In genomic region chr16:27232875-27233605, GRCh38 we compare ENCODE assay signal across 13 cellular contexts. TPM values are rescaled to one million over a fixed set of nuclear protein-coding genes. Genes with fewer than 3 reads are reported as not detected.
DNase-seq lines count a peak whose midpoint lies in the region; ATAC-seq and TF ChIP-seq lines count a peak whose summit lies in the region.
"Had no signal": no experiment of that assay in that cellular context is flagged by ENCODE, and none has a peak within 500 bp of the region (broad histone marks: within the 10 kb centered on the region; RNA-seq: fewer than 3 reads in every experiment).

No MANE protein-coding gene starts in this region.

- H3K4me1 ChIP-seq in BLaER1 treated with 17β-estradiol and CSF1 and Interleukin-3, amounts not matched to agents 10 nM and 100 nM = peaks cover 93 to 100% (median 100%) of the 10 kb centered on the region in 10 experiments
- H3K4me1 ChIP-seq in DND-41 (ENCODE audit: insufficient read depth, low read length) = peaks cover 63% of the 10 kb centered on the region

- no peak for TF ChIP-seq CTCF in DND-41 (IDR thresholded peaks at IDR 0.05; ENCODE audit: borderline replicate concordance, extremely low read depth, low read length, poor library complexity, severe bottlenecking)
- TF ChIP-seq CTCF in mesothelial cell of epicardium (IDR thresholded peaks at IDR 0.05; ENCODE audit: unreplicated experiment) = no peak
- no peak for TF ChIP-seq CTCF in GM13976 (IDR thresholded peaks at IDR 0.05; ENCODE audit: borderline replicate concordance, control extremely low read depth, extremely low read depth, insufficient read depth, missing control alignments)

- no peaks in the 10 kb centered on the region for H3K9me3 Mint-ChIP-seq in activated CD8-positive, alpha-beta T cell treated with anti-CD3 and anti-CD28 coated beads, Interleukin-2, amount 10 ng/mL, durations not matched to agents 7 days and 5 days (ENCODE audit: insufficient read depth)
- no peaks in the 10 kb centered on the region for H3K9me3 Mint-ChIP-seq in mesothelial cell of epicardium
- H3K9me3 Mint-ChIP-seq: nephron progenitor cell had no signal

- peak overlapping the region in 8 of 11 experiments; percentile 4 to 75 (median 64); a peak in 14 of 22 replicates for H3K9ac ChIP-seq in BLaER1 treated with 17β-estradiol and CSF1 and Interleukin-3, amounts not matched to agents 10 nM and 100 nM
- peak overlapping the region; percentile 25; the same call in 1 of the 2 replicates for H3K9ac ChIP-seq in DND-41 (ENCODE audit: low read depth, low read length)

- H3K4me3 ChIP-seq in BLaER1 treated with 17β-estradiol and CSF1 and Interleukin-3, amounts not matched to agents 10 nM and 100 nM = peak overlapping the region in 3 of 10 experiments; percentile 21 to 41 (median 26); a peak in 2 of 20 replicates
- no peak overlapping the region for H3K4me3 ChIP-seq in DND-41 (ENCODE audit: low read depth in 1 of 2, low read length in 2 of 2)
- H3K4me3 ChIP-seq: thoracic aorta had no signal

- peaks cover 0 to 7% (median 0%) of the 10 kb centered on the region in 11 experiments; a peak in 2 of 22 replicates for H3K36me3 ChIP-seq in BLaER1 treated with 17β-estradiol and CSF1 and Interleukin-3, amounts not matched to agents 10 nM and 100 nM
- H3K36me3 ChIP-seq in DND-41 (ENCODE audit: insufficient read depth, low read length) = peaks cover 59% of the 10 kb centered on the region

- peaks cover 0 to 14% (median 0%) of the 10 kb centered on the region in 11 experiments; a peak in 2 of 22 replicates for H4K20me1 ChIP-seq in BLaER1 treated with 17β-estradiol and CSF1 and Interleukin-3, amounts not matched to agents 10 nM and 100 nM
- H4K20me1 ChIP-seq in DND-41 (ENCODE audit: insufficient read depth, low read length) = no peaks in the 10 kb centered on the region

- H2AFZ ChIP-seq in DND-41 (ENCODE audit: low read depth, low read length) = no peak overlapping the region

- in situ Hi-C loops in GM13976 (cut with MboI; ENCODE audit: low sequenced_read_pairs, unreplicated experiment) = loop anchor here (10.0 kb wide), 2 partner anchors 132 to 222 kb away; no protein-coding TSS in a partner anchor

- peaks cover 92% of the 10 kb centered on the region for H3K4me1 Mint-ChIP-seq in activated CD8-positive, alpha-beta T cell treated with anti-CD3 and anti-CD28 coated beads, Interleukin-2, amount 10 ng/mL, durations not matched to agents 7 days and 5 days (ENCODE audit: low read depth)
- peaks cover 37% of the 10 kb centered on the region for H3K4me1 Mint-ChIP-seq in mesothelial cell of epicardium

- no peak for DNase-seq in DND-41
- DNase-seq in activated CD8-positive, alpha-beta T cell treated with anti-CD3 and anti-CD28 coated beads, Interleukin-2, amount 10 ng/mL, durations not matched to agents 7 days and 5 days = no peak
- no peak for DNase-seq in mesothelial cell of epicardium (ENCODE audit: low spot score in 2 of 2, unreplicated experiment in 2 of 2)
- no peak for DNase-seq in A172 (ENCODE audit: low spot score)
- DNase-seq in GM13976 (ENCODE audit: low spot score) = no peak
- DNase-seq: NCI-H1417 treated with DMSO at 0.1 percent for 48 hours, NCI-H510A, nephron progenitor cell had no signal

- no peaks in the 10 kb centered on the region for H3K9me3 ChIP-seq in BLaER1 treated with 17β-estradiol and CSF1 and Interleukin-3, amounts not matched to agents 10 nM and 100 nM (replicated peaks in 1 of 11)
- no peaks in the 10 kb centered on the region for H3K9me3 ChIP-seq in DND-41 (ENCODE audit: insufficient read depth, low read length, severe bottlenecking)
- H3K9me3 ChIP-seq: thoracic aorta had no signal

- H3K36me3 Mint-ChIP-seq in activated CD8-positive, alpha-beta T cell treated with anti-CD3 and anti-CD28 coated beads, Interleukin-2, amount 10 ng/mL, durations not matched to agents 7 days and 5 days (ENCODE audit: low read depth) = peaks cover 55% of the 10 kb centered on the region
- no peaks in the 10 kb centered on the region for H3K36me3 Mint-ChIP-seq in mesothelial cell of epicardium

- peak overlapping the region; percentile 76 to 94 (median 92) for H3K4me2 ChIP-seq in BLaER1 treated with 17β-estradiol and CSF1 and Interleukin-3, amounts not matched to agents 10 nM and 100 nM
- no peak overlapping the region for H3K4me2 ChIP-seq in DND-41 (ENCODE audit: insufficient read depth, low read length)

- peak overlapping the region; percentile 99 for H3K27ac Mint-ChIP-seq in activated CD8-positive, alpha-beta T cell treated with anti-CD3 and anti-CD28 coated beads, Interleukin-2, amount 10 ng/mL, durations not matched to agents 7 days and 5 days
- peak overlapping the region; percentile 56 for H3K27ac Mint-ChIP-seq in mesothelial cell of epicardium

- ATAC-seq in DND-41 (ENCODE audit: insufficient read depth, low read depth) (no peak), GM21390 (IDR thresholded peaks at IDR 0.05; ENCODE audit: unreplicated experiment) (no peak), GM21576 (IDR thresholded peaks at IDR 0.05; ENCODE audit: unreplicated experiment) (no peak)
- ATAC-seq in activated CD8-positive, alpha-beta T cell treated with anti-CD3 and anti-CD28 coated beads, Interleukin-2, amount 10 ng/mL, durations not matched to agents 7 days and 5 days = no peak
- ATAC-seq: sciatic nerve had no signal

- 0 out of 22 replicates have a peak, but pooled peaks cover 0 to 5% (median 0%) of the 10 kb centered on the region in 11 experiments for H3K27me3 ChIP-seq in BLaER1 treated with 17β-estradiol and CSF1 and Interleukin-3, amounts not matched to agents 10 nM and 100 nM
- no peaks in the 10 kb centered on the region for H3K27me3 ChIP-seq in DND-41 (ENCODE audit: insufficient read depth, low read length, poor library complexity)

- CTCF ChIA-PET in activated CD8-positive, alpha-beta T cell treated with anti-CD3 and anti-CD28 coated beads, Interleukin-2, amount 10 ng/mL, durations not matched to agents 7 days and 5 days (lab: Charles Lee) = interaction anchor here (1.1 to 9.5 kb wide), 19 partner anchors 7 to 224 kb away, joined by 3 to 153 read pairs (median 17); partner anchors contain the start of gene KDM8

- POLR2A ChIA-PET in activated CD8-positive, alpha-beta T cell treated with anti-CD3 and anti-CD28 coated beads, Interleukin-2, amount 10 ng/mL, durations not matched to agents 7 days and 5 days (lab: Charles Lee) = interaction anchor here (1.3 to 12.2 kb wide), 5 partner anchors 29 to 86 kb away, joined by 3 to 222 read pairs (median 6); partner anchors contain the start of genes IL4R and KDM8

- H3K27ac ChIP-seq in BLaER1 treated with 17β-estradiol and CSF1 and Interleukin-3, amounts not matched to agents 10 nM and 100 nM = peak overlapping the region in 10 of 11 experiments; percentile 5 to 83 (median 66); a peak in 17 of 22 replicates
- peak overlapping the region; percentile 96 for H3K27ac ChIP-seq in DND-41 (ENCODE audit: low read length)
- H3K27ac ChIP-seq: thoracic aorta had no signal

- no peaks in the 10 kb centered on the region for H3K27me3 Mint-ChIP-seq in activated CD8-positive, alpha-beta T cell treated with anti-CD3 and anti-CD28 coated beads, Interleukin-2, amount 10 ng/mL, durations not matched to agents 7 days and 5 days (ENCODE audit: low read depth)
- no peaks in the 10 kb centered on the region for H3K27me3 Mint-ChIP-seq in mesothelial cell of epicardium (ENCODE audit: low read depth)

- H3K4me3 Mint-ChIP-seq in activated CD8-positive, alpha-beta T cell treated with anti-CD3 and anti-CD28 coated beads, Interleukin-2, amount 10 ng/mL, durations not matched to agents 7 days and 5 days = peak overlapping the region; percentile 75
- no peak overlapping the region for H3K4me3 Mint-ChIP-seq in mesothelial cell of epicardium
- H3K4me3 Mint-ChIP-seq: nephron progenitor cell had no signal

- peaks cover 25% of the 10 kb centered on the region for H3K79me2 ChIP-seq in DND-41 (ENCODE audit: insufficient read depth, low read length)

RNA-seq across cellular contexts. Expression of gene KDM8, which starts 29.7 kb away (rescaled TPM):
- total RNA-seq in activated CD8-positive, alpha-beta T cell treated with anti-CD3 and anti-CD28 coated beads, Interleukin-2, amount 10 ng/mL, durations not matched to agents 7 days and 5 days = 10 to 100 TPM; 14.7 to 15.0 TPM
- 8.5 to 11.8 TPM (median 9.2 TPM) in 3 replicates for total RNA-seq in mesothelial cell of epicardium
- 2.7 and 6.0 TPM in 2 replicates for total RNA-seq in A172 (2014; rRNA removed; shearing (Covaris generic))

RNA-seq across cellular contexts. Expression of gene NSMCE1, which starts 35.5 kb away (rescaled TPM):
- 10 to 100 TPM; 87.3 to 94.9 TPM for total RNA-seq in activated CD8-positive, alpha-beta T cell treated with anti-CD3 and anti-CD28 coated beads, Interleukin-2, amount 10 ng/mL, durations not matched to agents 7 days and 5 days
- total RNA-seq in mesothelial cell of epicardium = 25.4 to 26.6 TPM (median 25.8 TPM) in 3 replicates
- 96.6 and 104 TPM in 2 replicates for total RNA-seq in A172 (2014; rRNA removed; shearing (Covaris generic))
